12 cellular contexts compared by ENCODE assay signal in genomic region chr10:99433378-99434020, GRCh38. TPM values are rescaled to one million over a fixed set of nuclear protein-coding genes. Genes with fewer than 3 reads are reported as not detected.
A peak's percentile ranks its signal among the peaks of the same experiment; 100 is the strongest.
DNase-seq lines count a peak whose midpoint lies in the region; ATAC-seq and TF ChIP-seq lines count a peak whose summit lies in the region.
"Had no signal": no experiment of that assay in that cellular context is flagged by ENCODE, and none has a peak within 500 bp of the region (broad histone marks: within the 10 kb centered on the region; RNA-seq: fewer than 3 reads in every experiment).

No MANE protein-coding gene starts in this region.

- no peak overlapping the region for H3K4me3 ChIP-seq in colonic mucosa
- H3K4me3 ChIP-seq in CD8-positive, alpha-beta memory T cell (ENCODE audit: low read length), result no peak overlapping the region
- H3K4me3 ChIP-seq: suprapubic skin had no signal

- no peaks in the 10 kb centered on the region for H3K9me3 ChIP-seq in colonic mucosa
- no peaks in the 10 kb centered on the region for H3K9me3 ChIP-seq in CD8-positive, alpha-beta memory T cell (ENCODE audit: low read length)
- H3K9me3 ChIP-seq: suprapubic skin had no signal

- no peak overlapping the region for H3K27ac ChIP-seq in colonic mucosa
- H3K27ac ChIP-seq in CD8-positive, alpha-beta memory T cell (ENCODE audit: low read depth, low read length), result no peak overlapping the region
- H3K27ac ChIP-seq: suprapubic skin had no signal

- H3K36me3 ChIP-seq in colonic mucosa, result no peaks in the 10 kb centered on the region
- no peaks in the 10 kb centered on the region for H3K36me3 ChIP-seq in CD8-positive, alpha-beta memory T cell (ENCODE audit: insufficient read depth, low read length)
- H3K36me3 ChIP-seq: suprapubic skin had no signal

- H3K4me1 Mint-ChIP-seq in osteocyte (ENCODE audit: unreplicated experiment) (peaks cover 27% of the 10 kb centered on the region), WTC11 (peaks cover 14% of the 10 kb centered on the region)
- peaks cover 39 to 51% (median 47%) of the 10 kb centered on the region in 3 donors for H3K4me1 Mint-ChIP-seq in CD8-positive, alpha-beta memory T cell

- no peak for ATAC-seq in HG03521 (IDR thresholded peaks at IDR 0.05; ENCODE audit: unreplicated experiment)
- no peak for ATAC-seq in WTC11

- H3K9ac ChIP-seq in colonic mucosa (ENCODE audit: low read depth in 2 of 2, low read length in 2 of 2), result no peak overlapping the region

- TF ChIP-seq CTCF in GM12873 (IDR thresholded peaks at IDR 0.05; ENCODE audit: insufficient read depth, low read depth, low read length, missing control alignments) (peak; percentile 17), colonic mucosa (IDR thresholded peaks at IDR 0.05) (peak; percentile 13), osteocyte (IDR thresholded peaks at IDR 0.05) (peak; percentile 25), WTC11 (IDR thresholded peaks at IDR 0.05) (no peak)

- CTCF ChIA-PET in CD8-positive, alpha-beta memory T cell (lab: Charles Lee), result no interaction called here
- CTCF ChIA-PET in WTC11 (lab: Charles Lee), result interaction anchor here (0.6 to 1.0 kb wide), 12 partner anchors 9 to 226 kb away, joined by 3 to 11 read pairs (median 4); partner anchors contain the start of gene ENTPD7

- H3K27ac Mint-ChIP-seq in osteocyte (ENCODE audit: unreplicated experiment) (no peak overlapping the region), WTC11 (no peak overlapping the region)
- H3K27ac Mint-ChIP-seq in CD8-positive, alpha-beta memory T cell, result no peak overlapping the region

- H3K27me3 Mint-ChIP-seq in osteocyte (ENCODE audit: unreplicated experiment) (no peaks in the 10 kb centered on the region), WTC11 (ENCODE audit: low read depth) (no peaks in the 10 kb centered on the region)
- H3K27me3 Mint-ChIP-seq in CD8-positive, alpha-beta memory T cell, result peaks cover 0 to 4% of the 10 kb centered on the region in 2 donors

- no peaks in the 10 kb centered on the region for H3K9me3 Mint-ChIP-seq in osteocyte (ENCODE audit: unreplicated experiment)
- H3K9me3 Mint-ChIP-seq in CD8-positive, alpha-beta memory T cell, result no peaks in the 10 kb centered on the region
- no peaks in the 10 kb centered on the region for H3K9me3 Mint-ChIP-seq in WTC11
- H3K9me3 Mint-ChIP-seq: neural crest cell had no signal

- H3K27me3 ChIP-seq in colonic mucosa, result no peaks in the 10 kb centered on the region
- no peaks in the 10 kb centered on the region for H3K27me3 ChIP-seq in CD8-positive, alpha-beta memory T cell (ENCODE audit: insufficient read depth, low read length, poor library complexity, severe bottlenecking)
- H3K27me3 ChIP-seq: suprapubic skin had no signal

- H3K4me3 Mint-ChIP-seq in osteocyte (ENCODE audit: unreplicated experiment) (no peak overlapping the region), WTC11 (no peak overlapping the region)
- H3K4me3 Mint-ChIP-seq in CD8-positive, alpha-beta memory T cell, result peak overlapping the region in 1 of 7 donors; percentile 52

- peak; percentile 20 for DNase-seq in M059J (ENCODE audit: low read depth)
- DNase-seq in colonic mucosa, result no peak
- DNase-seq in osteocyte (ENCODE audit: extremely low spot score, unreplicated experiment), result no peak
- DNase-seq in CD8-positive, alpha-beta memory T cell, result no peak
- no peak for DNase-seq in WTC11 (ENCODE audit: low spot score)
- DNase-seq: activated T-cell treated with anti-CD3 and anti-CD28 coated beads for 4 hours, cerebellar nuclear complex, GF-D8 had no signal

- POLR2A ChIA-PET in CD8-positive, alpha-beta memory T cell (lab: Charles Lee), result no interaction called here
- POLR2A ChIA-PET in WTC11 (lab: Charles Lee), result no interaction called here

- intact Hi-C loops in colonic mucosa (cut with DNase I), result loop anchor here (5.0 kb wide), 1 partner anchor 179 kb away; no protein-coding TSS in a partner anchor

- H3K36me3 Mint-ChIP-seq in osteocyte (ENCODE audit: unreplicated experiment), result no peaks in the 10 kb centered on the region
- H3K36me3 Mint-ChIP-seq in CD8-positive, alpha-beta memory T cell, result peaks cover 0 to 19% (median 2%) of the 10 kb centered on the region in 3 donors
- H3K36me3 Mint-ChIP-seq in WTC11, result no peaks in the 10 kb centered on the region

- H3K4me1 ChIP-seq in colonic mucosa, result no peaks in the 10 kb centered on the region
- H3K4me1 ChIP-seq in CD8-positive, alpha-beta memory T cell (ENCODE audit: insufficient read depth, low read length), result peaks cover 18% of the 10 kb centered on the region

TF ChIP-seq in WTC11, 78 proteins besides CTCF, POLR2A, EP300 and RAD21:
- TF ChIP-seq ZSCAN18 (CRISPR knock-in tag; IDR thresholded peaks at IDR 0.05) (no peak), NFYB (CRISPR knock-in tag; conservative IDR thresholded peaks at IDR 0.05; ENCODE audit: low read depth) (no peak), MLX (CRISPR knock-in tag; IDR thresholded peaks at IDR 0.05) (no peak), ESRRA (CRISPR knock-in tag; IDR thresholded peaks at IDR 0.05; ENCODE audit: borderline replicate concordance) (no peak), ATF3 (CRISPR knock-in tag; conservative IDR thresholded peaks at IDR 0.05) (no peak), ATF2 (CRISPR knock-in tag; IDR thresholded peaks at IDR 0.05; ENCODE audit: borderline replicate concordance, low read depth) (no peak)

RNA-seq across cellular contexts. Expression of gene GOT1, which starts 3.1 kb away (rescaled TPM):
- total RNA-seq in M059J (2014; rRNA removed; shearing (Covaris generic)), result 38.3 and 68.6 TPM in 2 replicates
- total RNA-seq in colonic mucosa (100 to 1,000 TPM in 1 of 2 donors, 10 to 100 TPM in 1; 96.7 to 135 TPM), osteocyte (31.5 and 35.4 TPM in 2 replicates), WTC11 (2021) (52.9 to 56.8 TPM (median 54.8 TPM) in 3 replicates)
- total RNA-seq in CD8-positive, alpha-beta memory T cell, result 10 to 100 TPM; 32.9 to 33.4 TPM
- polyA plus RNA-seq in CD8-positive, alpha-beta memory T cell, result 24.6 TPM
